ENCODE assay signal across 1 cellular context in genomic region chr20:41124451-41125094, GRCh38.
TF ChIP-seq lines count a peak whose summit lies in the region.

No MANE protein-coding gene starts in this region.

TF ChIP-seq in GM23338, 12 proteins besides CTCF, POLR2A, EP300 and RAD21 (continued from another document):
- no peak for TF ChIP-seq ZNF462 (CRISPR knock-in tag; IDR thresholded peaks at IDR 0.05)
- TF ChIP-seq EZH2phosphoT487 (IDR thresholded peaks at IDR 0.05; ENCODE audit: unreplicated experiment) = no peak
- no peak for TF ChIP-seq STAT1 (IDR thresholded peaks at IDR 0.05; ENCODE audit: unreplicated experiment)
